ENCODE assay signal across 8 cellular contexts in the genomic region with DNA sequence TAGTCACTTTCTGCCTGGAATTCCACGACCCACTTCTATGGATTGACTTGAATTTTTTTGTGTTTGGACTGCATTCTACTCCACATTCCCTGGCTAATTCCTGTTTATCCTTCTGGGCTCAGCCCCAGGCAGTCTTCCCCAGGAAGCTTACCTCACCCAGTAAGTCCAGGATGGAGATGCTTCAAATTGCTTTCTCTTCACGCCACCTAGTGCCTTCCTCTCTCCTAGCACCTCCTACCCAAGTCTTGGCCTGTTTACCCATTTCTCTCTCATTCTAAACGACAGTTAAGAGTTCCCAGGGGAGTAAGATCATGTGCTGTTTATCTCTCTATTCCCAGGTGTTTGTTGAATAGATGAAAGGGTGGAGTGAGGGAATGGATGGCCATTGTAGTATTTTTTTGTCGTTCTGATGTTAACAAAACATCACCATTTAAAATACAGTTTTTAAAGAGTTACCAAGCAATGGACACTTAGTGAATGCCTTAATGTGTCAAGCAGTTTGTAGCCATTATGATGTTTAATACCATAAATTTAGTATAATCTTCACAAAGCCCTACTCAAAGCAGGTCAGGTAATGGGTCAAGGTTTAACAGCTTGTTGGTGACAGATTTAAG.
DNase-seq lines count a peak whose midpoint lies in the region; ATAC-seq and TF ChIP-seq lines count a peak whose summit lies in the region.

No MANE protein-coding gene starts in this region.

- H3K4me1 ChIP-seq in psoas muscle, result no peaks in the 10 kb centered on the region

- H3K27me3 ChIP-seq in WERI-Rb-1 (ENCODE audit: insufficient read depth, low read depth, severe bottlenecking), result no peaks in the 10 kb centered on the region
- H3K27me3 ChIP-seq in psoas muscle (ENCODE audit: insufficient read depth in 3 of 3, low read length in 2 of 3), result no peaks in the 10 kb centered on the region

- DNase-seq in Ammon's horn (ENCODE audit: low spot score), result peak; percentile 73
- peak; percentile 67 for DNase-seq in NCI-H2227 (lab: John Stamatoyannopoulos, UW; ENCODE audit: unreplicated experiment)
- DNase-seq in WERI-Rb-1, result peak; percentile 81
- peak; percentile 70 for DNase-seq in globus pallidus (ENCODE audit: low spot score)
- no peak for DNase-seq in psoas muscle

- no peak overlapping the region for H3K4me3 ChIP-seq in WERI-Rb-1 (ENCODE audit: low read depth, low read length)
- H3K4me3 ChIP-seq in psoas muscle, result no peak overlapping the region

- H3K36me3 ChIP-seq in WERI-Rb-1 (no peaks in the 10 kb centered on the region), psoas muscle (ENCODE audit: insufficient read depth in 1 of 2, low read depth in 1 of 2) (no peaks in the 10 kb centered on the region)

- intact Hi-C loops in psoas muscle (cut with DNase I), result no loop called here

- 7 to 13% (median 8%) methylated on average over 4 of the region's 4 CpGs for WGBS in psoas muscle, 3 donors

- ATAC-seq in GM18505 (IDR thresholded peaks at IDR 0.05; ENCODE audit: unreplicated experiment) (peak; percentile 60), HG03039 (IDR thresholded peaks at IDR 0.05; ENCODE audit: unreplicated experiment) (peak; percentile 47), psoas muscle (peak in 1 of 4 donors; percentile 67), HG02763 (IDR thresholded peaks at IDR 0.05; ENCODE audit: unreplicated experiment) (no peak)

- H3K27ac ChIP-seq in WERI-Rb-1 (peak overlapping the region; percentile 39), psoas muscle (no peak overlapping the region)

- no peak for TF ChIP-seq POLR2A in GM18505 (IDR thresholded peaks at IDR 0.05; ENCODE audit: borderline replicate concordance, extremely low read depth, insufficient read depth, insufficient read length)

- TF ChIP-seq CTCF in WERI-Rb-1 (IDR thresholded peaks at IDR 0.05; ENCODE audit: low read depth, low read length) (peak; percentile 83), psoas muscle (IDR thresholded peaks at IDR 0.05) (peak; percentile 30)

- H3K9me3 ChIP-seq in WERI-Rb-1 (ENCODE audit: severe bottlenecking), result no peaks in the 10 kb centered on the region
- H3K9me3 ChIP-seq in psoas muscle, result no peaks in the 10 kb centered on the region

Comparison
In these comparisons a context has a peak if more than half of its experiments do, and no peak if none do; other contexts are left out.
1. DNase-seq: peak in Ammon's horn (single experiment), NCI-H2227 (single experiment), WERI-Rb-1 (single experiment) and globus pallidus (single experiment); none in psoas muscle (0 of 2).